9 cellular contexts compared by ENCODE assay signal in genomic region chr16:67100569-67101300, GRCh38. TPM values are rescaled to one million over a fixed set of nuclear protein-coding genes. Genes with fewer than 3 reads are reported as not detected.
DNase-seq lines count a peak whose midpoint lies in the region; TF ChIP-seq lines count a peak whose summit lies in the region.
"Had no signal": no experiment of that assay in that cellular context is flagged by ENCODE, and none has a peak within 500 bp of the region (broad histone marks: within the 10 kb centered on the region; RNA-seq: fewer than 3 reads in every experiment).

No MANE protein-coding gene starts in this region.

- no peaks in the 10 kb centered on the region for H3K4me1 ChIP-seq in Peyer's patch

- TF ChIP-seq POLR2A in Peyer's patch (IDR thresholded peaks at IDR 0.05): no peak

- no peak overlapping the region for H3K27ac ChIP-seq in Peyer's patch

- H3K36me3 ChIP-seq in GM06990 (ENCODE audit: control insufficient read depth, insufficient read depth, low read length) (peaks cover 1% of the 10 kb centered on the region), Peyer's patch (peaks cover 0 to 17% (median 0%) of the 10 kb centered on the region in 3 donors)

- H3K4me3 ChIP-seq in GM06990 (replicated peaks; ENCODE audit: low read depth, low read length) (no peak overlapping the region), Peyer's patch (no peak overlapping the region)

- H3K27me3 ChIP-seq in GM06990 (replicated peaks; ENCODE audit: control insufficient read depth, insufficient read depth, low read length) (no peaks in the 10 kb centered on the region), Peyer's patch (no peaks in the 10 kb centered on the region)

- H3K9me3 ChIP-seq in Peyer's patch: no peaks in the 10 kb centered on the region

- DNase-seq in A172 (ENCODE audit: low spot score) (peak; percentile 13), GM06990 (ENCODE audit: extremely low read depth, insufficient read length) (no peak), Peyer's patch (no peak), fibroblast of peridontal ligament (ENCODE audit: extremely low read depth) (peak; percentile 78), HK-2 (ENCODE audit: unreplicated experiment) (no peak), NCI-H748 (lab: John Stamatoyannopoulos, UW; ENCODE audit: unreplicated experiment) (no peak), HPDE6-E6E7 (ENCODE audit: extremely low spot score) (no peak)
- DNase-seq in activated CD8-positive, alpha-beta memory T cell treated with anti-CD3 and anti-CD28 coated beads for 24 hours: no peak
- DNase-seq: retina had no signal

- TF ChIP-seq CTCF in GM06990 (IDR thresholded peaks at IDR 0.05; ENCODE audit: insufficient read depth, low read length, poor library complexity, severe bottlenecking) (peak; percentile 34), Peyer's patch (IDR thresholded peaks at IDR 0.05) (peak in 4 of 6 experiments; percentile 9 to 39 (median 24))

RNA-seq across cellular contexts. Expression of gene PHAF1, which starts 9.0 kb away (rescaled TPM):
- total RNA-seq in A172 (2014; rRNA removed; shearing (Covaris generic)): 21.7 and 26.4 TPM in 2 replicates
- 10 to 100 TPM; 11.4 to 30.6 (median 20.4) TPM for total RNA-seq in Peyer's patch

RNA-seq across cellular contexts. Expression of gene B3GNT9, which starts 50.1 kb away (rescaled TPM):
- total RNA-seq in A172 (2014; rRNA removed; shearing (Covaris generic)): 63.0 and 65.1 TPM in 2 replicates
- total RNA-seq in Peyer's patch: 1 to 10 TPM; 2.5 to 4.0 (median 3.5) TPM

RNA-seq across cellular contexts. Expression of gene TRADD, which starts 59.0 kb away (rescaled TPM):
- total RNA-seq in A172 (2014; rRNA removed; shearing (Covaris generic)): 28.9 and 36.1 TPM in 2 replicates
- 10 to 100 TPM; 23.5 to 52.0 (median 32.0) TPM for total RNA-seq in Peyer's patch

RNA-seq across cellular contexts. Expression of gene FBXL8, which starts 59.0 kb away (rescaled TPM):
- total RNA-seq in A172 (2014; rRNA removed; shearing (Covaris generic)): 7.3 and 9.0 TPM in 2 replicates
- 10 to 100 TPM; 19.6 to 57.1 (median 35.1) TPM for total RNA-seq in Peyer's patch

Comparison
In these comparisons a context has a peak if more than half of its experiments do, and no peak if none do; other contexts are left out.
1. DNase-seq: peak in A172 (single experiment) and fibroblast of peridontal ligament (single experiment); none in GM06990 (single experiment), Peyer's patch (0 of 3), HK-2 (single experiment), activated CD8-positive, alpha-beta memory T cell treated with anti-CD3 and anti-CD28 coated beads for 24 hours (single experiment), NCI-H748 (single experiment) and HPDE6-E6E7 (single experiment).
2. RNA of gene B3GNT9, which starts 50.1 kb away (total RNA-seq): 63.0 to 65.1 TPM in A172; 2.5 to 4.0 TPM in Peyer's patch; every median in the first group is over 10 times any median in the second.